8 cellular contexts compared by ENCODE assay signal in genomic region chr18:76619342-76620315, GRCh38.
A peak's percentile ranks its signal among the peaks of the same experiment; 100 is the strongest.
DNase-seq lines count a peak whose midpoint lies in the region; ATAC-seq and TF ChIP-seq lines count a peak whose summit lies in the region.

No MANE protein-coding gene starts in this region.

- H3K4me1 Mint-ChIP-seq in activated T-helper 17 cell treated with anti-CD3 and anti-CD28 coated beads, Interleukin-2, amount 50 U/mL, for 72 hours: no peaks in the 10 kb centered on the region

- DNase-seq in GF-D8 (lab: John Stamatoyannopoulos, UW) (peak; percentile 42), hepatocyte (ENCODE audit: low spot score) (peak; percentile 78), putamen (ENCODE audit: low spot score) (peak; percentile 53), KG1 (lab: John Stamatoyannopoulos, UW) (no peak)
- no peak for DNase-seq in stimulated activated CD4-positive, alpha-beta T cell treated with anti-CD3 and anti-CD28 coated beads, Interleukin-2, amount 100 ng/mL, for 48 hours

- peaks cover 32% of the 10 kb centered on the region for H3K4me1 ChIP-seq in hepatocyte (ENCODE audit: insufficient read depth)

- H3K9me3 Mint-ChIP-seq in activated T-helper 17 cell treated with anti-CD3 and anti-CD28 coated beads, Interleukin-2, amount 50 U/mL, for 72 hours: no peaks in the 10 kb centered on the region

- H3K27ac ChIP-seq in hepatocyte: peak overlapping the region; percentile 90

- H3K9me3 ChIP-seq in hepatocyte (ENCODE audit: low read depth): no peaks in the 10 kb centered on the region

- no peaks in the 10 kb centered on the region for H3K27me3 ChIP-seq in hepatocyte

- ATAC-seq in HG03460 (IDR thresholded peaks at IDR 0.05; ENCODE audit: unreplicated experiment) (peak; percentile 29), HG03097 (IDR thresholded peaks at IDR 0.05; ENCODE audit: low FRiP score, unreplicated experiment) (no peak)
- ATAC-seq in activated T-helper 17 cell treated with anti-CD3 and anti-CD28 coated beads, Interleukin-2, amount 50 U/mL, for 72 hours (replicated peaks): peak; percentile 7

- no peaks in the 10 kb centered on the region for H3K79me2 ChIP-seq in hepatocyte

- no peak for TF ChIP-seq CTCF in hepatocyte (IDR thresholded peaks at IDR 0.05; ENCODE audit: poor library complexity)

- H2AFZ ChIP-seq in hepatocyte: peak overlapping the region; percentile 69

- H3K4me2 ChIP-seq in hepatocyte: peak overlapping the region; percentile 83

- peaks cover 29% of the 10 kb centered on the region for H3K27me3 Mint-ChIP-seq in activated T-helper 17 cell treated with anti-CD3 and anti-CD28 coated beads, Interleukin-2, amount 50 U/mL, for 72 hours

- 22% methylated on average over 28 of the region's 38 CpGs for WGBS in hepatocyte (ENCODE audit: low lambda C conversion rate, missing lambda C conversion rate)

- no peaks in the 10 kb centered on the region for H3K36me3 Mint-ChIP-seq in activated T-helper 17 cell treated with anti-CD3 and anti-CD28 coated beads, Interleukin-2, amount 50 U/mL, for 72 hours (ENCODE audit: low read depth)

- no peaks in the 10 kb centered on the region for H3K36me3 ChIP-seq in hepatocyte (replicated peaks; ENCODE audit: insufficient read depth, low read depth)

- no peaks in the 10 kb centered on the region for H3K9me2 ChIP-seq in hepatocyte (replicated peaks; ENCODE audit: insufficient read depth)

- H4K20me1 ChIP-seq in hepatocyte (ENCODE audit: insufficient read depth, poor library complexity, severe bottlenecking): no peaks in the 10 kb centered on the region

- H3K4me3 ChIP-seq in hepatocyte: no peak overlapping the region

- peak overlapping the region; percentile 55 for H3K4me3 Mint-ChIP-seq in activated T-helper 17 cell treated with anti-CD3 and anti-CD28 coated beads, Interleukin-2, amount 50 U/mL, for 72 hours

- no peak overlapping the region for H3K27ac Mint-ChIP-seq in activated T-helper 17 cell treated with anti-CD3 and anti-CD28 coated beads, Interleukin-2, amount 50 U/mL, for 72 hours

Comparison
In these comparisons a context has a peak if more than half of its experiments do, and no peak if none do; other contexts are left out.
1. DNase-seq: peak in GF-D8 (single experiment), hepatocyte (single experiment) and putamen (single experiment); none in KG1 (single experiment) and stimulated activated CD4-positive, alpha-beta T cell treated with anti-CD3 and anti-CD28 coated beads, Interleukin-2, amount 100 ng/mL, for 48 hours (0 of 2).